ENCODE assay signal across 21 cellular contexts in the genomic region with DNA sequence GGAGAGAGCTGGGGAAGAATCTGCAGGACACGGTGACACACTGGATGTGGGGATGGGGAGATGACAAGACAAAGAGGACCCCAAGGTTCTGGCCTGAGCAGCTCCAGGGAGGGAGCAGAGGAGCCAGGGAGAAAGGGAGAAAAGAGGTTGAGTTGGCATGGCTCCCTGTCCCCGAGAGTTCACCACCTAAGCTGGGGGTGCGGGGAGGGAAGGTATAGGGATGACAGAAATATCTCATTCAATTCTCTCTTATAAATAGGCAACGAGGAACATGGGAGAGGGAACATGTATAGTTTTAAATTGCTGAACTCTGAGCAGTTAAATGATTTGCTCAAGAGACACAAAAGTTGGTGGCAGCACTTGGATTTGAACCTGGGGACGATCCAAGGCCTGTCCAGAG.
"Had no signal": no experiment of that assay in that cellular context is flagged by ENCODE, and none has a peak within 500 bp of the region (broad histone marks: within the 10 kb centered on the region; RNA-seq: fewer than 3 reads in every experiment).

No MANE protein-coding gene starts in this region.

- H3K4me3 Mint-ChIP-seq: mesothelial cell of epicardium, natural killer cell had no signal

- H3K9me3 ChIP-seq: esophagus squamous epithelium, ovary, suprapubic skin, thyroid gland, upper lobe of left lung, uterus had no signal

- H3K9me3 Mint-ChIP-seq: natural killer cell had no signal

- H3K36me3 Mint-ChIP-seq: mesothelial cell of epicardium, natural killer cell had no signal

- FAIRE-seq: islet of Langerhans, small intestine had no signal

- H3K27ac ChIP-seq: epithelial cell of prostate, esophagus squamous epithelium, heart left ventricle, ovary, suprapubic skin, thyroid gland, upper lobe of left lung, uterus had no signal

- DNase-seq: cortex of kidney; effector memory CD4-positive, alpha-beta T cell; esophagus squamous epithelium; foreskin fibroblast; heart left ventricle; kidney glomerular epithelial cell; mammary epithelial cell; natural killer cell; ovary; right cardiac atrium; small intestine; stimulated activated CD4-positive, alpha-beta T cell treated with anti-CD3 and anti-CD28 coated beads, Interleukin-12 subunit alpha, Interleukin-12 subunit beta, amount 100 ng/mL, for 4 hours; stimulated activated naive CD4-positive, alpha-beta T cell; thyroid gland; upper lobe of left lung; uterus had no signal

- H3K27me3 ChIP-seq: ovary, thyroid gland, upper lobe of left lung, uterus had no signal

- H3K4me1 Mint-ChIP-seq: mesothelial cell of epicardium had no signal

- H3K27ac Mint-ChIP-seq: mesothelial cell of epicardium, natural killer cell had no signal

- H3K4me3 ChIP-seq: dorsolateral prefrontal cortex, esophagus squamous epithelium, heart left ventricle, ovary, suprapubic skin, thyroid gland, upper lobe of left lung, uterus had no signal

- ATAC-seq: heart left ventricle, natural killer cell, right cardiac atrium had no signal

- H3K36me3 ChIP-seq: esophagus squamous epithelium, heart left ventricle, ovary, suprapubic skin, thyroid gland, upper lobe of left lung, uterus had no signal
